ENCODE assay signal across 14 cellular contexts in the genomic region with DNA sequence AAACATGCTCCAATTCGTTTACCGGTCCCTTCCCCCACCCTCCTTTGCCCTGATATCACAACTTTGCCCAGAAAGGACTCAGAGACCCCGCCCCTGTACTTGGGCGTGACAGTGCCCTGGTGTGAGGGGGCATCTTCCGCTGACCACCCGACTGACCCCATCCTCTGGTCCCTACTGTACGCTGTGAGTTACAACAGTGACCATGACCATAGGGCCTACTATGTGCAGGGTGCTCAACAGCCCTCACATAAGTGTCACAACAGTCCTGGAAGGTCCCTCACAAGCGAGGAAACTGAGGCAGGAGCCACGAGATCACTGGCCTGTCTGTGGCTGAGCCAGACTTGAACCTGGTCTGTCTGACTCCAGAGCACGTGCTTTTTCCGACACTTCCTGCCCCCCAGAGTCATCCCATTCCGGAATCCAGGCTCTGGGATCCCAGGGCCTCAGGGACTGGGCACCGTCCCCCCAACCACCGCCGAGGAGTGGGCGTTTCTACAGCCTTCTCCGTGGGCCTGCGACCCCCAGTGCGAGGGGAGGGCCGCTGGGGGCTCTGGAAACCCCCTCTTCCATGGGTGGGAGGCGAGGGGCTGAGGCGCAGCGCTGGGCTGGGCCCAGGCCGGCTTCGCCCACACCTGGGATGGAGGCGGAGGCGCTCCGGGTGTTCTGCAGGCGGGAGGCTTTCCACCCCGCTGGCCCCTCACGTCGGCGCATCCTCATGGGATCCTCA. TPM values are rescaled to one million over a fixed set of nuclear protein-coding genes. Genes with fewer than 3 reads are reported as not detected.
A peak's percentile ranks its signal among the peaks of the same experiment; 100 is the strongest.
DNase-seq lines count a peak whose midpoint lies in the region; ATAC-seq, FAIRE-seq and TF ChIP-seq lines count a peak whose summit lies in the region.
"Had no signal": no experiment of that assay in that cellular context is flagged by ENCODE, and none has a peak within 500 bp of the region (broad histone marks: within the 10 kb centered on the region; RNA-seq: fewer than 3 reads in every experiment).

No MANE protein-coding gene starts in this region.

- H3K9me3 ChIP-seq in A549 (no peaks in the 10 kb centered on the region), GM23248 (ENCODE audit: low read depth) (no peaks in the 10 kb centered on the region), PC-9 (ENCODE audit: insufficient read depth, low read depth) (no peaks in the 10 kb centered on the region), mesenchymal stem cell (ENCODE audit: control insufficient read depth, low read length) (peaks cover 3% of the 10 kb centered on the region), testis (no peaks in the 10 kb centered on the region)
- H3K9me3 ChIP-seq: mucosa of descending colon had no signal

- TF ChIP-seq POLR2A in A549 (IDR thresholded peaks at IDR 0.05; ENCODE audit: low read length), result no peak
- no peak for TF ChIP-seq POLR2A in testis (IDR thresholded peaks at IDR 0.05)

- H3K4me1 ChIP-seq in A549 (peaks cover 9% of the 10 kb centered on the region; the same call in 2 of the 3 replicates), GM23248 (ENCODE audit: insufficient read depth) (0 out of 2 replicates have a peak, but pooled peaks cover 4% of the 10 kb centered on the region), PC-9 (replicated peaks; ENCODE audit: insufficient read depth) (peaks cover 3% of the 10 kb centered on the region; the same call in 1 of the 2 replicates), mesenchymal stem cell (ENCODE audit: control insufficient read depth, insufficient read depth, low read depth, low read length) (peaks cover 5% of the 10 kb centered on the region), testis (no peaks in the 10 kb centered on the region)

- no peak overlapping the region for H3K4me3 ChIP-seq in A549
- no peak overlapping the region for H3K4me3 ChIP-seq in GM23248
- H3K4me3 ChIP-seq in PC-9, result no peak overlapping the region
- H3K4me3 ChIP-seq in mesenchymal stem cell (ENCODE audit: insufficient read depth in 1 of 2, low read depth in 1 of 2, low read length in 2 of 2), result no peak overlapping the region
- peak overlapping the region in 1 of 2 donors; percentile 49 for H3K4me3 ChIP-seq in testis
- H3K4me3 ChIP-seq: mucosa of descending colon had no signal

- no peaks in the 10 kb centered on the region for H3K9me2 ChIP-seq in GM23248 (ENCODE audit: insufficient read depth)
- no peaks in the 10 kb centered on the region for H3K9me2 ChIP-seq in PC-9 (ENCODE audit: insufficient read depth)

- H2BK5ac ChIP-seq in mesenchymal stem cell (ENCODE audit: low read depth, low read length, poor library complexity, severe bottlenecking), result no peak overlapping the region

- CTCF ChIA-PET in A549 (lab: Yijun Ruan, JAX) (interaction anchor here (0.6 to 3.8 kb wide), 65 partner anchors 7 to 1271 kb away, joined by 3 to 51 read pairs (median 5); a partner anchor contains a TSS), PC-9 (lab: Charles Lee) (interaction anchor here (0.6 to 1.7 kb wide), 13 partner anchors 32 to 579 kb away, joined by 3 to 10 read pairs (median 5); no protein-coding TSS in a partner anchor)

- H3K36me3 ChIP-seq in GM23248 (ENCODE audit: low read depth), result no peaks in the 10 kb centered on the region
- H3K36me3 ChIP-seq in PC-9 (ENCODE audit: low read depth), result no peaks in the 10 kb centered on the region
- H3K36me3 ChIP-seq in mesenchymal stem cell (ENCODE audit: control insufficient read depth in 1 of 2, insufficient read depth in 2 of 2, low read depth in 1 of 2, low read length in 2 of 2), result no peaks in the 10 kb centered on the region
- H3K36me3 ChIP-seq in testis (ENCODE audit: low read depth, missing control alignments), result no peaks in the 10 kb centered on the region

- H3K4me1 Mint-ChIP-seq in HFFc6 (ENCODE audit: low read depth), result no peaks in the 10 kb centered on the region
- peaks cover 0 to 8% of the 10 kb centered on the region in 2 donors for H3K4me1 Mint-ChIP-seq in stimulated activated naive B cell treated with anti-CD40 and anti-IgM and Interleukin-4, amounts not matched to agents 10 μg/mL and 1 μg/mL and 100 μg/mL, for 72 hours
- H3K4me1 Mint-ChIP-seq: activated CD4-positive, alpha-beta T cell treated with anti-CD3 and anti-CD28 coated beads for 36 hours; activated naive CD4-positive, alpha-beta T cell treated with anti-CD3 and anti-CD28 coated beads, Interleukin-2, amount 10 ng/mL, durations not matched to agents 7 days and 5 days; central memory CD8-positive, alpha-beta T cell had no signal

- peaks cover 20% of the 10 kb centered on the region for H3K27me3 Mint-ChIP-seq in HFFc6 (ENCODE audit: insufficient read depth)
- H3K27me3 Mint-ChIP-seq in stimulated activated naive B cell treated with anti-CD40 and anti-IgM and Interleukin-4, amounts not matched to agents 10 μg/mL and 1 μg/mL and 100 μg/mL, for 72 hours, result peaks cover 34 to 66% of the 10 kb centered on the region in 2 donors

- intact Hi-C loops in PC-9 (cut with micrococcal nuclease; ENCODE audit: unreplicated experiment), result loop anchor here (5.0 to 10.0 kb wide), 4 partner anchors 192 to 1269 kb away; no protein-coding TSS in a partner anchor
- intact Hi-C loops in testis (cut with DNase I; ENCODE audit: low total_unique reads), result no loop called here

- no peak overlapping the region for H4K8ac ChIP-seq in mesenchymal stem cell (ENCODE audit: low read length)

- no peaks in the 10 kb centered on the region for H3K9me3 Mint-ChIP-seq in HFFc6
- no peaks in the 10 kb centered on the region for H3K9me3 Mint-ChIP-seq in stimulated activated naive B cell treated with anti-CD40 and anti-IgM and Interleukin-4, amounts not matched to agents 10 μg/mL and 1 μg/mL and 100 μg/mL, for 72 hours
- H3K9me3 Mint-ChIP-seq: activated naive CD4-positive, alpha-beta T cell treated with anti-CD3 and anti-CD28 coated beads, Interleukin-2, amount 10 ng/mL, durations not matched to agents 7 days and 5 days; activated T-cell treated with anti-CD3 and anti-CD28 coated beads, Interleukin-2, amount 50 U/mL, for 72 hours; central memory CD8-positive, alpha-beta T cell had no signal

- no peak for FAIRE-seq in A549 (lab: Jason Lieb, UNC)

- H3K9ac ChIP-seq in GM23248, result no peak overlapping the region
- no peak overlapping the region for H3K9ac ChIP-seq in mesenchymal stem cell (ENCODE audit: low read length)

- H3K79me1 ChIP-seq in mesenchymal stem cell (replicated peaks; ENCODE audit: low read length, poor library complexity, severe bottlenecking), result no peaks in the 10 kb centered on the region

- peak overlapping the region; percentile 85 for H3K4me2 ChIP-seq in A549
- H3K4me2 ChIP-seq in GM23248 (ENCODE audit: unreplicated experiment), result peak overlapping the region; percentile 67
- H3K4me2 ChIP-seq in PC-9, result peak overlapping the region; percentile 69
- no peak overlapping the region for H3K4me2 ChIP-seq in mesenchymal stem cell (ENCODE audit: low read length, poor library complexity, severe bottlenecking)

- no peak overlapping the region for H3K4ac ChIP-seq in mesenchymal stem cell (ENCODE audit: low read depth in 1 of 2, low read length in 2 of 2)

- peak overlapping the region; percentile 41 for H2BK15ac ChIP-seq in mesenchymal stem cell (ENCODE audit: low read depth, poor library complexity, severe bottlenecking)

- no peak for TF ChIP-seq EP300 in A549 (IDR thresholded peaks at IDR 0.05)

- no peaks in the 10 kb centered on the region for H3F3A ChIP-seq in GM23248 (ENCODE audit: insufficient read depth)
- no peaks in the 10 kb centered on the region; the same call in 1 of the 2 replicates for H3F3A ChIP-seq in PC-9 (ENCODE audit: insufficient read depth, low read depth)

- H3K27me3 ChIP-seq in GM23248 (replicated peaks; ENCODE audit: insufficient read depth), result no peaks in the 10 kb centered on the region
- H3K27me3 ChIP-seq in PC-9 (ENCODE audit: insufficient read depth, low read depth), result no peaks in the 10 kb centered on the region
- H3K27me3 ChIP-seq in mesenchymal stem cell (ENCODE audit: control insufficient read depth in 1 of 2, insufficient read depth in 1 of 2, low read length in 2 of 2), result peaks cover 12 to 27% of the 10 kb centered on the region in 2 experiments
- H3K27me3 ChIP-seq in testis, result no peaks in the 10 kb centered on the region

- H4K91ac ChIP-seq in mesenchymal stem cell (ENCODE audit: low read length), result no peak overlapping the region

- ATAC-seq in A549, result no peak
- ATAC-seq in stimulated activated naive B cell treated with anti-CD40 and anti-IgM and Interleukin-4, amounts not matched to agents 10 μg/mL and 1 μg/mL and 100 μg/mL, for 72 hours (replicated peaks), result no peak

- H3K14ac ChIP-seq in mesenchymal stem cell (ENCODE audit: low read length in 2 of 2), result no peak overlapping the region

- in situ Hi-C loops in GM23248 (cut with MboI), result loop anchor here (5.0 kb wide), 1 partner anchor 142 kb away; no protein-coding TSS in a partner anchor

- H2BK120ac ChIP-seq in mesenchymal stem cell (ENCODE audit: low read depth, low read length), result no peak overlapping the region

- POLR2A ChIA-PET in A549 (lab: Yijun Ruan, JAX), result interaction anchor here (0.9 to 1.0 kb wide), 2 partner anchors 11 to 446 kb away, joined by 3 to 4 read pairs; no protein-coding TSS in a partner anchor
- POLR2A ChIA-PET in PC-9 (lab: Charles Lee; ENCODE audit: unreplicated experiment), result interaction anchor here (0.6 kb wide), 2 partner anchors 74 to 132 kb away, joined by 4 to 6 read pairs; no protein-coding TSS in a partner anchor

- H2AFZ ChIP-seq in GM23248, result peak overlapping the region; percentile 92
- H2AFZ ChIP-seq in PC-9, result no peak overlapping the region
- H2AFZ ChIP-seq in mesenchymal stem cell (ENCODE audit: low read depth, low read length), result peak overlapping the region; percentile 36

- no peaks in the 10 kb centered on the region for H4K20me1 ChIP-seq in GM23248 (ENCODE audit: insufficient read depth)
- H4K20me1 ChIP-seq in PC-9 (ENCODE audit: insufficient read depth), result no peaks in the 10 kb centered on the region

- DNase-seq in A549 (ENCODE audit: low read depth in 1 of 2, low spot score in 1 of 2) (no peak), GM23248 (no peak), PC-9 (peak in 1 of 2 experiments; percentile 22), mesenchymal stem cell (no peak), HFFc6 (no peak), testis (no peak), cerebellar nuclear complex (lab: John Stamatoyannopoulos, UW) (no peak)
- DNase-seq in stimulated activated naive B cell treated with anti-CD40 and anti-IgM and Interleukin-4, amounts not matched to agents 10 μg/mL and 1 μg/mL and 100 μg/mL, for 72 hours, result no peak

- no peak overlapping the region for H3K4me3 Mint-ChIP-seq in HFFc6
- H3K4me3 Mint-ChIP-seq in stimulated activated naive B cell treated with anti-CD40 and anti-IgM and Interleukin-4, amounts not matched to agents 10 μg/mL and 1 μg/mL and 100 μg/mL, for 72 hours, result no peak overlapping the region
- H3K4me3 Mint-ChIP-seq: activated CD4-positive, alpha-beta T cell treated with anti-CD3 and anti-CD28 coated beads for 36 hours; activated naive CD4-positive, alpha-beta T cell treated with anti-CD3 and anti-CD28 coated beads, Interleukin-2, amount 10 ng/mL, durations not matched to agents 7 days and 5 days; activated T-cell treated with anti-CD3 and anti-CD28 coated beads, Interleukin-2, amount 50 U/mL, for 72 hours; central memory CD8-positive, alpha-beta T cell had no signal

- peak overlapping the region in 1 of 2 experiments; percentile 54 for H3K18ac ChIP-seq in mesenchymal stem cell (ENCODE audit: low read depth in 1 of 2, low read length in 2 of 2)

- BruUV-seq in PC-9 (replicated peaks; lab: Mats Ljungman, UMichigan), result no TSS peak

- no peaks in the 10 kb centered on the region for H3K36me3 Mint-ChIP-seq in HFFc6 (ENCODE audit: low read depth)
- no peaks in the 10 kb centered on the region for H3K36me3 Mint-ChIP-seq in stimulated activated naive B cell treated with anti-CD40 and anti-IgM and Interleukin-4, amounts not matched to agents 10 μg/mL and 1 μg/mL and 100 μg/mL, for 72 hours
- H3K36me3 Mint-ChIP-seq: activated naive CD4-positive, alpha-beta T cell treated with anti-CD3 and anti-CD28 coated beads, Interleukin-2, amount 10 ng/mL, durations not matched to agents 7 days and 5 days had no signal

- no peak overlapping the region for H3K23ac ChIP-seq in mesenchymal stem cell (ENCODE audit: low read length in 2 of 2)

- no peak for TF ChIP-seq RAD21 in A549 (conservative IDR thresholded peaks at IDR 0.05 in 1 of 2, IDR thresholded peaks at IDR 0.05 in 1 of 2)

- TF ChIP-seq CTCF in A549 (IDR thresholded peaks at IDR 0.05), result no peak
- no peak for TF ChIP-seq CTCF in PC-9 (conservative IDR thresholded peaks at IDR 0.05)
- TF ChIP-seq CTCF in HFFc6 (IDR thresholded peaks at IDR 0.05), result no peak
- TF ChIP-seq CTCF in testis (IDR thresholded peaks at IDR 0.05), result no peak

- WGBS in A549 (ENCODE audit: missing lambda C conversion rate), result 54% methylated on average over 15 of the region's 33 CpGs
- WGBS in GM23248 (ENCODE audit: low coverage in 1 of 2, low lambda C conversion rate in 2 of 2, missing lambda C conversion rate in 2 of 2), 2 experiments, result 37 to 44% methylated on average over 26 to 29 of the region's 33 CpGs
- WGBS in mesenchymal stem cell, result 58% methylated on average over 33 of the region's 33 CpGs
- WGBS in testis, 2 donors, result 40 to 50% methylated on average over 11 to 31 of the region's 33 CpGs

- H2BK12ac ChIP-seq in mesenchymal stem cell (ENCODE audit: low read length in 2 of 2), result no peak overlapping the region

- no peaks in the 10 kb centered on the region for H3K79me2 ChIP-seq in GM23248 (ENCODE audit: insufficient read depth)
- H3K79me2 ChIP-seq in PC-9 (ENCODE audit: low read depth), result no peaks in the 10 kb centered on the region

- no peak overlapping the region for H2AK5ac ChIP-seq in mesenchymal stem cell (ENCODE audit: low read length, severe bottlenecking)

- H3K27ac Mint-ChIP-seq in HFFc6, result no peak overlapping the region
- no peak overlapping the region for H3K27ac Mint-ChIP-seq in stimulated activated naive B cell treated with anti-CD40 and anti-IgM and Interleukin-4, amounts not matched to agents 10 μg/mL and 1 μg/mL and 100 μg/mL, for 72 hours
- H3K27ac Mint-ChIP-seq: activated CD4-positive, alpha-beta T cell treated with anti-CD3 and anti-CD28 coated beads for 36 hours; activated naive CD4-positive, alpha-beta T cell treated with anti-CD3 and anti-CD28 coated beads, Interleukin-2, amount 10 ng/mL, durations not matched to agents 7 days and 5 days; activated T-cell treated with anti-CD3 and anti-CD28 coated beads, Interleukin-2, amount 50 U/mL, for 72 hours had no signal

- H3K27ac ChIP-seq in A549, result peak overlapping the region; percentile 20 to 85; a peak in 4 of 6 replicates
- H3K27ac ChIP-seq in GM23248, result no peak overlapping the region
- H3K27ac ChIP-seq in PC-9, result no peak overlapping the region
- H3K27ac ChIP-seq in mesenchymal stem cell (ENCODE audit: low read length, poor library complexity, severe bottlenecking), result no peak overlapping the region
- no peak overlapping the region for H3K27ac ChIP-seq in testis

RNA-seq across cellular contexts. Expression of a gene that starts 45.7 kb away (rescaled TPM):
- polyA plus RNA-seq in A549 (2011; rRNA removed), result 0.05 TPM in 1 of 2 replicates, not detected in the other
- polyA plus RNA-seq in A549 (2012; cell fraction: cytosol; rRNA removed), result not detected in 2 replicates
- not detected in 2 replicates for polyA plus RNA-seq in A549 (2012; cell fraction: nucleus; rRNA removed)
- polyA plus RNA-seq in A549 (2017; fragmentation: RNase III; extraction: RNeasy Plus Mini Kit Qiagen cat#74134 plus additional on column Dnase treatment), result not detected in 3 replicates
- polyA minus RNA-seq in A549 (2011; rRNA and poly(A)+ RNA removed), result not detected in 2 replicates
- total RNA-seq in GM23248 (2014; rRNA removed; shearing (Covaris generic)), result not detected in 2 replicates
- not detected in 2 replicates for polyA plus RNA-seq in GM23248 (2016; fragmentation: Nextera tagmentation; extraction: Ambion mirVana)
- total RNA-seq in PC-9 (2021), result not detected in 2 replicates
- polyA plus RNA-seq in mesenchymal stem cell (2013, experiment 1 of 2), result not detected
- polyA plus RNA-seq in mesenchymal stem cell (2013, experiment 2 of 2), result not detected
- not detected for total RNA-seq in HFFc6 (2021; fragmentation: NEBNext Ultra II Directional; extraction: Animal tissue kit (Norgen Biotek cat#: 25700))
- 1 to 10 TPM; 2.2 to 2.4 TPM for total RNA-seq in testis
- polyA plus RNA-seq in testis (ENCODE audit: insufficient read depth, low read depth, low replicate concordance), result 8.9 TPM
- total RNA-seq: activated CD4-positive, alpha-beta T cell treated with anti-CD3 and anti-CD28 coated beads for 36 hours; activated T-cell treated with anti-CD3 and anti-CD28 coated beads, Interleukin-2, amount 50 U/mL, for 72 hours had no signal
- polyA plus RNA-seq: neural cell had no signal

Comparison
In these comparisons a context has a peak if more than half of its experiments do, and no peak if none do; other contexts are left out.
1. H3K27ac ChIP-seq: peak in A549 (2 of 2); none in GM23248 (single experiment), PC-9 (single experiment), mesenchymal stem cell (single experiment) and testis (0 of 2).